27 cellular contexts compared by ENCODE assay signal in the genomic region with DNA sequence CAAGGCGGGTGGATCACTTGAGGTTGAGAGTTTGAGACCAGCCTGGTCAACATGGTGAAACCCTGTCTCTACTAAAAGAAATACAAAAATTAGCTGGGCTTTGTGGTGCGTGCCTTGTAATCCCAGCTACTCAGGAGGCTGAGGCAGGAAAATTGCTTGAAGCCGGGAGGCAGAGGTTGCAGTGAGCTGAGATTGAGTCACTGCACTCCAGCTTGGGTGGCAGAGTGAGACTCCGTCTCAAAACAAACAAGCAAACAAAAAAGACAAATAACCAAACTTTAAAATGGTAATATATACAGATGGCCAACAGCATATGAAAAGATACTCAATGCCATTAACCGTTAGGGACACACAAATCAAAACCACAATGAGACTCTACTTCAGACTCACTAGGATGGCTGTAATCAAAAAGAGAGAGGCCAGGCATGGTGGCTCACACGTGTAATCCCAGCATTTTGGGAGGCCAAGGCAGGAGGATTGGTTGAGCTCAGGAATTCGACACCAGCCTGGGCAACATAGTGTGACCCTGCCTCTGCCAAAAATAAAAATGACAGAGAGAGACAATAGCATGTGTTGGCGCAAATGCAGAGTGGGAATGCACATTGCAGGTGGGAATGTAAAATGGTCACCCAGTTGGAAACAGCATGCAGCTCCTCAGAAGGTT. TPM values are rescaled to one million over a fixed set of nuclear protein-coding genes. Genes with fewer than 3 reads are reported as not detected.
"Had no signal": no experiment of that assay in that cellular context is flagged by ENCODE, and none has a peak within 500 bp of the region (broad histone marks: within the 10 kb centered on the region; RNA-seq: fewer than 3 reads in every experiment).

No MANE protein-coding gene starts in this region.

- H3K9me3 ChIP-seq: left ventricle myocardium inferior, ovary, prostate gland, transverse colon, upper lobe of left lung, vagina had no signal

- H3K4me3 ChIP-seq: left ventricle myocardium inferior, lung, ovary, prostate gland, skin epidermis, transverse colon, upper lobe of left lung, vagina had no signal

- ATAC-seq: natural killer cell; right cardiac atrium; sciatic nerve; stimulated activated naive CD8-positive, alpha-beta T cell treated with anti-CD3 and anti-CD28 coated beads, Interleukin-15, amount 100 ng/mL, for 72 hours had no signal

- H3K4me1 ChIP-seq: prostate gland had no signal

- H3K27me3 ChIP-seq: ovary, transverse colon, upper lobe of left lung, vagina had no signal

- H3K36me3 ChIP-seq: ovary, prostate gland, transverse colon, vagina had no signal

- H3K27ac Mint-ChIP-seq: mesothelial cell of epicardium; nephron progenitor cell; stimulated activated naive CD8-positive, alpha-beta T cell treated with anti-CD3 and anti-CD28 coated beads, Interleukin-15, amount 100 ng/mL, for 72 hours had no signal

- H3K4me3 Mint-ChIP-seq: immature natural killer cell; mesothelial cell of epicardium; natural killer cell; nephron progenitor cell; stimulated activated naive CD8-positive, alpha-beta T cell treated with anti-CD3 and anti-CD28 coated beads, Interleukin-15, amount 100 ng/mL, for 72 hours had no signal

- H3K27ac ChIP-seq: left ventricle myocardium inferior, ovary, prostate gland, skin epidermis, transverse colon, vagina had no signal

- H3K36me3 Mint-ChIP-seq: naive B cell, natural killer cell had no signal

- H3K9me3 Mint-ChIP-seq: immature natural killer cell; mesothelial cell of epicardium; naive B cell; natural killer cell; nephron progenitor cell; stimulated activated naive CD8-positive, alpha-beta T cell treated with anti-CD3 and anti-CD28 coated beads, Interleukin-15, amount 100 ng/mL, for 72 hours had no signal

- H3K27me3 Mint-ChIP-seq: naive B cell; stimulated activated naive CD8-positive, alpha-beta T cell treated with anti-CD3 and anti-CD28 coated beads, Interleukin-15, amount 100 ng/mL, for 72 hours had no signal

- DNase-seq: hypothalamus; immature natural killer cell; left ventricle myocardium inferior; mesendoderm; naive B cell; natural killer cell; nephron progenitor cell; ovary; retina; right cardiac atrium; stimulated activated CD4-positive, alpha-beta T cell treated with anti-CD3 and anti-CD28 coated beads, Interleukin-12 subunit alpha, Interleukin-12 subunit beta, amount 100 ng/mL, for 4 hours; stimulated activated CD4-positive, alpha-beta T cell treated with anti-CD3 and anti-CD28 coated beads, Interleukin-15, amount 100 ng/mL, for 24 hours; stimulated activated CD4-positive, alpha-beta T cell treated with anti-CD3 and anti-CD28 coated beads, Interleukin-2, amount 100 ng/mL, for 24 hours; stimulated activated CD4-positive, alpha-beta T cell treated with anti-CD3 and anti-CD28 coated beads, Interleukin-4, amount 100 ng/mL, for 1 hour; stimulated activated naive CD4-positive, alpha-beta T cell treated with Interleukin-2 at 50 U/mL for 16 hours; stimulated activated naive CD8-positive, alpha-beta T cell treated with anti-CD3 and anti-CD28 coated beads, Interleukin-15, amount 100 ng/mL, for 72 hours; substantia nigra; transverse colon; upper lobe of left lung had no signal

- FAIRE-seq: islet of Langerhans had no signal

RNA-seq across cellular contexts. Expression of a gene that starts 21.3 kb away (rescaled TPM):
- total RNA-seq: lower leg skin, vagina had no signal

RNA-seq across cellular contexts. Expression of a gene that starts 36.8 kb away (rescaled TPM):
- total RNA-seq: natural killer cell had no signal
- polyA plus RNA-seq: immature natural killer cell had no signal
